ENCODE assay signal across 12 cellular contexts in the genomic region with DNA sequence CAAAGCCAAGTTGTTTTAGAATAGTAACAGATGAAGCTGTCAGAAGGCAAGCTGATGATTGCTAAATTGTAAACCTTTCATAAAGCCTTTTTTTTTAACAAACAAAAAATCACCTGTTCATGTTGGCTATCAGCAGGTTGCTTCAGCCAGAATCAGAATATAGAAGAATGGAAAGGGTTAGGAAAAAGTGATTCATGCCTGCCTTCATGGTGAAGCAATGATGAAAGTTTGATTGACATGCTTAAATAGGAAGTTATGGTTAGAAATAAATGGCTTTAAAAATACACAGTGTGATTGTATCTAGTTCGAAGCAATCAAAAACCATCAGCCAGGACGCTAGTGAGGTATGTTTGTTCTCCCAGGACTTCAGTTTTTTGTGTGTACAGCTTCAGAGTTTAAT. TPM values are rescaled to one million over a fixed set of nuclear protein-coding genes. Genes with fewer than 3 reads are reported as not detected.
DNase-seq lines count a peak whose midpoint lies in the region; ATAC-seq, FAIRE-seq and TF ChIP-seq lines count a peak whose summit lies in the region.
"Had no signal": no experiment of that assay in that cellular context is flagged by ENCODE, and none has a peak within 500 bp of the region (broad histone marks: within the 10 kb centered on the region; RNA-seq: fewer than 3 reads in every experiment).

No MANE protein-coding gene starts in this region.

- DNase-seq in HepG2 (ENCODE audit: low spot score) (no peak), RKO (ENCODE audit: low spot score) (peak; percentile 18), dermis blood vessel endothelial cell (peak; percentile 62), upper lobe of right lung (no peak), NCI-H345 treated with DMSO at 0.1 percent for 48 hours (lab: John Stamatoyannopoulos, UW; ENCODE audit: unreplicated experiment) (no peak), upper lobe of left lung (no peak)
- DNase-seq: activated effector memory CD4-positive, alpha-beta T cell treated with Interleukin-2 at 50 U/mL for 16 hours; glutamatergic neuron; kidney had no signal

- no peak overlapping the region for H3K4me3 ChIP-seq in liver (ENCODE audit: low read depth in 1 of 3, low read length in 3 of 3)
- H3K4me3 ChIP-seq in HepG2 (replicated peaks in 1 of 3; ENCODE audit: insufficient read depth in 1 of 3, low read depth in 2 of 3, low read length in 3 of 3): no peak overlapping the region
- no peak overlapping the region for H3K4me3 ChIP-seq in upper lobe of right lung
- no peak overlapping the region for H3K4me3 ChIP-seq in upper lobe of left lung
- H3K4me3 ChIP-seq: thoracic aorta had no signal

- no peak for TF ChIP-seq RAD21 in liver (IDR thresholded peaks at IDR 0.05)
- no peak for TF ChIP-seq RAD21 in HepG2 (CRISPR knock-in tag; IDR thresholded peaks at IDR 0.05)

- CTCF ChIA-PET in HepG2 (lab: Yijun Ruan, JAX; ENCODE audit: low intra/inter-chr PET ratio, low total read pairs): no interaction called here

- H3K4me2 ChIP-seq in HepG2 (ENCODE audit: low read depth, low read length): no peak overlapping the region

- POLR2A ChIA-PET in HepG2 (lab: Yijun Ruan, JAX): no interaction called here

- ATAC-seq in HepG2: no peak
- no peak for ATAC-seq in upper lobe of right lung
- no peak for ATAC-seq in HG03521 (IDR thresholded peaks at IDR 0.05; ENCODE audit: unreplicated experiment)
- no peak for ATAC-seq in upper lobe of left lung (ENCODE audit: low FRiP score in 2 of 2)

- H3K27ac ChIP-seq in liver (ENCODE audit: low read depth in 1 of 2, low read length in 2 of 2) (peak overlapping the region in 1 of 2 donors; percentile 21), HepG2 (ENCODE audit: extremely low read length, insufficient read depth, low read length) (no peak overlapping the region), upper lobe of right lung (peak overlapping the region; percentile 11), upper lobe of left lung (peak overlapping the region in 1 of 4 donors; percentile 40)
- H3K27ac ChIP-seq: thoracic aorta had no signal

- H3K36me3 ChIP-seq in liver (ENCODE audit: control insufficient read depth in 4 of 4, insufficient read depth in 3 of 4, low read depth in 1 of 4, low read length in 3 of 4) (peaks cover 0 to 3% (median 1%) of the 10 kb centered on the region in 4 donors), HepG2 (replicated peaks in 1 of 2; ENCODE audit: control insufficient read depth in 1 of 2, insufficient read depth in 2 of 2, low read length in 2 of 2) (no peaks in the 10 kb centered on the region), upper lobe of right lung (peaks cover 19% of the 10 kb centered on the region), upper lobe of left lung (peaks cover 0 to 26% (median 2%) of the 10 kb centered on the region in 4 donors)

- intact Hi-C loops in HepG2 (cut with micrococcal nuclease; ENCODE audit: unreplicated experiment): no loop called here
- intact Hi-C loops in upper lobe of right lung (cut with DNase I): no loop called here

- no peaks in the 10 kb centered on the region for H3K27me3 ChIP-seq in liver (ENCODE audit: control insufficient read depth in 4 of 4, insufficient read depth in 4 of 4, low read length in 3 of 4)
- no peaks in the 10 kb centered on the region for H3K27me3 ChIP-seq in HepG2 (ENCODE audit: control insufficient read depth in 1 of 2, insufficient read depth in 2 of 2, low read length in 2 of 2)
- no peaks in the 10 kb centered on the region for H3K27me3 ChIP-seq in upper lobe of right lung
- no peaks in the 10 kb centered on the region for H3K27me3 ChIP-seq in upper lobe of left lung

- WGBS in liver: 15% methylated on average over 2 of the region's 2 CpGs
- WGBS in HepG2 (ENCODE audit: low lambda C conversion rate): 57% methylated on average over 2 of the region's 2 CpGs
- WGBS in upper lobe of left lung, 2 donors: 18 to 19% methylated on average over 2 of the region's 2 CpGs

- FAIRE-seq in HepG2 (lab: Jason Lieb, UNC): no peak

- TF ChIP-seq POLR2A in HepG2 (IDR thresholded peaks at IDR 0.05; ENCODE audit: insufficient read depth in 1 of 2, low read depth in 2 of 2, low read length in 2 of 2) (no peak), upper lobe of left lung (IDR thresholded peaks at IDR 0.05) (no peak)

- no peak for TF ChIP-seq EP300 in HepG2 (IDR thresholded peaks at IDR 0.05; ENCODE audit: low read depth in 2 of 2, low read length in 2 of 2)
- TF ChIP-seq EP300 in HepG2 (CRISPR knock-in tag; IDR thresholded peaks at IDR 0.05; ENCODE audit: borderline replicate concordance): no peak
- TF ChIP-seq EP300 in upper lobe of left lung (IDR thresholded peaks at IDR 0.05): no peak

- TF ChIP-seq CTCF in liver (IDR thresholded peaks at IDR 0.05; ENCODE audit: low read depth, low read length, missing input control): no peak
- no peak for TF ChIP-seq CTCF in HepG2 (CRISPR knock-in tag; IDR thresholded peaks at IDR 0.05)
- no peak for TF ChIP-seq CTCF in upper lobe of right lung (IDR thresholded peaks at IDR 0.05)
- TF ChIP-seq CTCF in upper lobe of left lung (IDR thresholded peaks at IDR 0.05): no peak

- H3K9me3 ChIP-seq in liver (ENCODE audit: control insufficient read depth in 4 of 4, low read length in 3 of 4) (no peaks in the 10 kb centered on the region), HepG2 (ENCODE audit: low read length) (no peaks in the 10 kb centered on the region), upper lobe of right lung (no peaks in the 10 kb centered on the region), upper lobe of left lung (no peaks in the 10 kb centered on the region)
- H3K9me3 ChIP-seq: thoracic aorta had no signal

- no peak overlapping the region for H2AFZ ChIP-seq in HepG2 (ENCODE audit: low read length)

- BruUV-seq in HepG2 (replicated peaks; lab: Mats Ljungman, UMichigan): no TSS peak

- H3K4me1 ChIP-seq in liver (ENCODE audit: control insufficient read depth in 4 of 4, insufficient read depth in 4 of 4, low read length in 3 of 4): peaks cover 0 to 4% (median 0%) of the 10 kb centered on the region in 4 donors
- no peaks in the 10 kb centered on the region for H3K4me1 ChIP-seq in HepG2 (ENCODE audit: insufficient read depth, low read length)
- peaks cover 5% of the 10 kb centered on the region for H3K4me1 ChIP-seq in upper lobe of right lung
- peaks cover 0 to 5% (median 1%) of the 10 kb centered on the region in 4 donors for H3K4me1 ChIP-seq in upper lobe of left lung

- no peak overlapping the region for H3K9ac ChIP-seq in liver (ENCODE audit: low read depth in 1 of 2, low read length in 2 of 2)
- no peak overlapping the region for H3K9ac ChIP-seq in HepG2 (ENCODE audit: insufficient read depth, low read depth, low read length)

- H3K79me2 ChIP-seq in HepG2 (ENCODE audit: insufficient read depth, low read length): no peaks in the 10 kb centered on the region

- in situ Hi-C loops in HepG2 (cut with HindIII; ENCODE audit: extremely low pct_ligation_motif_present, low pct_unique_long_range_greater_than_20kb): no loop called here

- no peaks in the 10 kb centered on the region for H4K20me1 ChIP-seq in HepG2 (ENCODE audit: insufficient read depth, low read length)

RNA-seq across cellular contexts. Expression of a gene that starts 37.9 kb away (rescaled TPM):
- total RNA-seq in liver (10 to 100 TPM; 17.3 to 19.4 TPM), HepG2 (2016; rRNA removed; fragmentation: Illumina TruSeq; extraction: Trizol) (13.2 and 19.7 TPM in 2 replicates), dermis blood vessel endothelial cell (41.6 and 44.4 TPM in 2 replicates), upper lobe of right lung (27.8 TPM), upper lobe of left lung (10 to 100 TPM in 5 of 6 donors, 1 to 10 TPM in 1; 10.0 to 31.6 (median 18.6) TPM)
- polyA plus RNA-seq in liver (1 to 10 TPM; 5.4 to 5.7 TPM), HepG2 (2011; rRNA removed) (6.0 and 7.4 TPM in 2 replicates)
- 4.6 and 5.8 TPM in 2 replicates for total RNA-seq in HepG2 (2016; cell fraction: cytosol; rRNA removed; fragmentation: Illumina TruSeq; extraction: Trizol; ENCODE audit: low read depth)
- 11.7 and 22.0 TPM in 2 replicates for total RNA-seq in HepG2 (2016; cell fraction: insoluble cytoplasmic fraction; rRNA removed; fragmentation: Illumina TruSeq; extraction: Trizol)
- 4.5 and 4.7 TPM in 2 replicates for total RNA-seq in HepG2 (2016; cell fraction: membrane; rRNA removed; fragmentation: Illumina TruSeq; extraction: Trizol)
- total RNA-seq in HepG2 (2016; cell fraction: nucleus; rRNA removed; fragmentation: Illumina TruSeq; extraction: Trizol): 9.3 and 9.6 TPM in 2 replicates
- 2.3 and 4.4 TPM in 2 replicates for polyA plus RNA-seq in HepG2 (2011; cell fraction: cytosol; rRNA removed)
- 4.9 and 7.8 TPM in 2 replicates for polyA plus RNA-seq in HepG2 (2011; cell fraction: nucleus; rRNA removed)
- 7.0 and 8.1 TPM in 2 replicates for polyA plus RNA-seq in HepG2 (2012)
- polyA plus RNA-seq in HepG2 (2016; cell fraction: cytosol; fragmentation: Illumina TruSeq; extraction: Trizol; ENCODE audit: low read depth): 0.43 TPM in 2 replicates
- 15.8 and 19.0 TPM in 2 replicates for polyA plus RNA-seq in HepG2 (2016; cell fraction: insoluble cytoplasmic fraction; fragmentation: Illumina TruSeq; extraction: Trizol; ENCODE audit: low read depth)
- polyA plus RNA-seq in HepG2 (2016; cell fraction: membrane; fragmentation: Illumina TruSeq; extraction: Trizol; ENCODE audit: low read depth): 1.9 and 2.1 TPM in 2 replicates
- 14.9 and 16.5 TPM in 2 replicates for polyA plus RNA-seq in HepG2 (2016; cell fraction: nucleus; fragmentation: Illumina TruSeq; extraction: Trizol; ENCODE audit: insufficient read depth, low read depth)
- polyA minus RNA-seq in HepG2 (2011; rRNA and poly(A)+ RNA removed; ENCODE audit: low replicate concordance): 1.6 and 6.5 TPM in 2 replicates
- 8.3 and 9.0 TPM in 2 replicates for polyA minus RNA-seq in HepG2 (2011; cell fraction: cytosol; rRNA and poly(A)+ RNA removed)
- polyA minus RNA-seq in HepG2 (2011; cell fraction: nucleus; rRNA and poly(A)+ RNA removed): 10.8 and 12.3 TPM in 2 replicates

RNA-seq across cellular contexts. Expression of a gene that starts 38.0 kb away (rescaled TPM):
- total RNA-seq in liver (100 to 1,000 TPM in 1 of 2 donors, 10 to 100 TPM in 1; 77.2 to 101 TPM), HepG2 (2016; rRNA removed; fragmentation: Illumina TruSeq; extraction: Trizol) (131 and 196 TPM in 2 replicates), dermis blood vessel endothelial cell (48.2 and 64.2 TPM in 2 replicates), upper lobe of right lung (76.7 TPM), upper lobe of left lung (10 to 100 TPM; 26.2 to 87.3 (median 64.1) TPM)
- polyA plus RNA-seq in liver (100 to 1,000 TPM; 317 to 637 TPM), HepG2 (2011; rRNA removed) (116 and 157 TPM in 2 replicates)
- 111 and 137 TPM in 2 replicates for total RNA-seq in HepG2 (2016; cell fraction: cytosol; rRNA removed; fragmentation: Illumina TruSeq; extraction: Trizol; ENCODE audit: low read depth)
- 129 and 192 TPM in 2 replicates for total RNA-seq in HepG2 (2016; cell fraction: insoluble cytoplasmic fraction; rRNA removed; fragmentation: Illumina TruSeq; extraction: Trizol)
- total RNA-seq in HepG2 (2016; cell fraction: membrane; rRNA removed; fragmentation: Illumina TruSeq; extraction: Trizol): 114 and 139 TPM in 2 replicates
- total RNA-seq in HepG2 (2016; cell fraction: nucleus; rRNA removed; fragmentation: Illumina TruSeq; extraction: Trizol): 51.5 and 56.2 TPM in 2 replicates
- polyA plus RNA-seq in HepG2 (2011; cell fraction: cytosol; rRNA removed): 100 and 170 TPM in 2 replicates
- polyA plus RNA-seq in HepG2 (2011; cell fraction: nucleus; rRNA removed): 23.6 and 25.7 TPM in 2 replicates
- polyA plus RNA-seq in HepG2 (2012): 135 and 216 TPM in 2 replicates
- polyA plus RNA-seq in HepG2 (2016; cell fraction: cytosol; fragmentation: Illumina TruSeq; extraction: Trizol; ENCODE audit: low read depth): 321 and 423 TPM in 2 replicates
- 436 and 450 TPM in 2 replicates for polyA plus RNA-seq in HepG2 (2016; cell fraction: insoluble cytoplasmic fraction; fragmentation: Illumina TruSeq; extraction: Trizol; ENCODE audit: low read depth)
- 253 and 314 TPM in 2 replicates for polyA plus RNA-seq in HepG2 (2016; cell fraction: membrane; fragmentation: Illumina TruSeq; extraction: Trizol; ENCODE audit: low read depth)
- 165 and 176 TPM in 2 replicates for polyA plus RNA-seq in HepG2 (2016; cell fraction: nucleus; fragmentation: Illumina TruSeq; extraction: Trizol; ENCODE audit: insufficient read depth, low read depth)
- polyA minus RNA-seq in HepG2 (2011; rRNA and poly(A)+ RNA removed; ENCODE audit: low replicate concordance): 10.9 and 31.8 TPM in 2 replicates
- 26.7 and 33.7 TPM in 2 replicates for polyA minus RNA-seq in HepG2 (2011; cell fraction: cytosol; rRNA and poly(A)+ RNA removed)
- polyA minus RNA-seq in HepG2 (2011; cell fraction: nucleus; rRNA and poly(A)+ RNA removed): 27.7 and 33.6 TPM in 2 replicates

Comparison
In these comparisons a context has a peak if more than half of its experiments do, and no peak if none do; other contexts are left out.
1. DNase-seq: peak in RKO (single experiment) and dermis blood vessel endothelial cell (single experiment); none in HepG2 (single experiment), upper lobe of right lung (single experiment), NCI-H345 treated with DMSO at 0.1 percent for 48 hours (single experiment) and upper lobe of left lung (0 of 2).